In genomic region chr7:128247640-128248194, GRCh38 we compare ENCODE assay signal across 13 cellular contexts. TPM values are rescaled to one million over a fixed set of nuclear protein-coding genes. Genes with fewer than 3 reads are reported as not detected.
DNase-seq lines count a peak whose midpoint lies in the region; ATAC-seq and TF ChIP-seq lines count a peak whose summit lies in the region.
"Had no signal": no experiment of that assay in that cellular context is flagged by ENCODE, and none has a peak within 500 bp of the region (broad histone marks: within the 10 kb centered on the region; RNA-seq: fewer than 3 reads in every experiment).

No MANE protein-coding gene starts in this region.

- no peak for TF ChIP-seq CTCF in upper lobe of right lung (IDR thresholded peaks at IDR 0.05)
- TF ChIP-seq CTCF in esophagus squamous epithelium (IDR thresholded peaks at IDR 0.05): peak in 1 of 6 experiments; percentile 15

- H3K4me1 ChIP-seq in upper lobe of right lung: no peaks in the 10 kb centered on the region
- H3K4me1 ChIP-seq in esophagus squamous epithelium: no peaks in the 10 kb centered on the region
- H3K4me1 ChIP-seq: heart left ventricle had no signal

- H3K27me3 ChIP-seq in upper lobe of right lung (peaks cover 3% of the 10 kb centered on the region), esophagus squamous epithelium (peaks cover 0 to 4% (median 0%) of the 10 kb centered on the region in 4 donors)

- DNase-seq in stimulated activated CD4-positive, alpha-beta T cell treated with anti-CD3 and anti-CD28 coated beads, Interleukin-15, amount 100 ng/mL, for 24 hours: peak; percentile 16
- no peak for DNase-seq in stimulated activated CD4-positive, alpha-beta T cell treated with anti-CD3 and anti-CD28 coated beads, Interleukin-1b, Interleukin-23, amount 100 ng/mL, for 48 hours
- DNase-seq in OCI-M1 (lab: John Stamatoyannopoulos, UW): peak; percentile 39
- DNase-seq in upper lobe of right lung: no peak
- DNase-seq in esophagus squamous epithelium (lab: John Stamatoyannopoulos, UW): no peak
- no peak for DNase-seq in stimulated activated CD8-positive, alpha-beta memory T cell treated with anti-CD3 and anti-CD28 coated beads, Interleukin-4, amount 100 ng/mL, for 48 hours
- DNase-seq: heart left ventricle, NCI-H1694, occipital lobe had no signal

- 40 to 67% methylated on average over 5 to 7 of the region's 7 CpGs for WGBS in esophagus squamous epithelium, 2 donors

- H3K4me3 ChIP-seq in upper lobe of right lung (no peak overlapping the region), esophagus squamous epithelium (no peak overlapping the region)
- H3K4me3 ChIP-seq: heart left ventricle had no signal

- ATAC-seq in esophagus mucosa (peak; percentile 90), upper lobe of right lung (peak; percentile 45), HG02678 (IDR thresholded peaks at IDR 0.05; ENCODE audit: unreplicated experiment) (no peak)

- H3K9me3 ChIP-seq in upper lobe of right lung (no peaks in the 10 kb centered on the region), esophagus squamous epithelium (no peaks in the 10 kb centered on the region)
- H3K9me3 ChIP-seq: heart left ventricle had no signal

- no peak overlapping the region for H3K27ac ChIP-seq in upper lobe of right lung
- no peak overlapping the region for H3K27ac ChIP-seq in esophagus squamous epithelium
- H3K27ac ChIP-seq: heart left ventricle had no signal

- no peaks in the 10 kb centered on the region for H3K36me3 ChIP-seq in upper lobe of right lung
- H3K36me3 ChIP-seq in esophagus squamous epithelium: no peaks in the 10 kb centered on the region
- H3K36me3 ChIP-seq: heart left ventricle had no signal

- intact Hi-C loops in upper lobe of right lung (cut with DNase I): no loop called here
- intact Hi-C loops in esophagus squamous epithelium (cut with DNase I): no loop called here

- TF ChIP-seq POLR2A in esophagus squamous epithelium (IDR thresholded peaks at IDR 0.05): no peak

RNA-seq across cellular contexts. Expression of gene LEP, which starts 6.6 kb away (rescaled TPM):
- total RNA-seq in esophagus mucosa (0.12 TPM), upper lobe of right lung (not detected), esophagus squamous epithelium (not detected)
- total RNA-seq: activated naive CD4-positive, alpha-beta T cell treated with anti-CD3 and anti-CD28 coated beads, Interleukin-2, amount 50 U/mL, for 72 hours; liver; occipital lobe had no signal

Comparison
In these comparisons a context has a peak if more than half of its experiments do, and no peak if none do; other contexts are left out.
1. DNase-seq: peak in stimulated activated CD4-positive, alpha-beta T cell treated with anti-CD3 and anti-CD28 coated beads, Interleukin-15, amount 100 ng/mL, for 24 hours (single experiment) and OCI-M1 (single experiment); none in stimulated activated CD4-positive, alpha-beta T cell treated with anti-CD3 and anti-CD28 coated beads, Interleukin-1b, Interleukin-23, amount 100 ng/mL, for 48 hours (single experiment), upper lobe of right lung (single experiment), esophagus squamous epithelium (single experiment) and stimulated activated CD8-positive, alpha-beta memory T cell treated with anti-CD3 and anti-CD28 coated beads, Interleukin-4, amount 100 ng/mL, for 48 hours (single experiment).